In genomic region chr7:55774327-55775050, GRCh38 we compare ENCODE assay signal across 12 cellular contexts.
A peak's percentile ranks its signal among the peaks of the same experiment; 100 is the strongest.
DNase-seq lines count a peak whose midpoint lies in the region; ATAC-seq, FAIRE-seq and TF ChIP-seq lines count a peak whose summit lies in the region.
"Had no signal": no experiment of that assay in that cellular context is flagged by ENCODE, and none has a peak within 500 bp of the region (broad histone marks: within the 10 kb centered on the region; RNA-seq: fewer than 3 reads in every experiment).

No MANE protein-coding gene starts in this region.

- H2AFZ ChIP-seq in astrocyte (ENCODE audit: low read depth, low read length), result peak overlapping the region; percentile 63

- FAIRE-seq in astrocyte (lab: Jason Lieb, UNC), result no peak
- FAIRE-seq: H54 had no signal

- H3K9me3 ChIP-seq in astrocyte (ENCODE audit: insufficient read depth, low read depth, low read length) (no peaks in the 10 kb centered on the region), left lung (no peaks in the 10 kb centered on the region)
- no peaks in the 10 kb centered on the region for H3K9me3 ChIP-seq in CD4-positive, alpha-beta T cell (ENCODE audit: control insufficient read depth, low read length)

- H3K36me3 Mint-ChIP-seq in astrocyte (ENCODE audit: low read depth, unreplicated experiment), result peaks cover 2% of the 10 kb centered on the region
- peaks cover 18% of the 10 kb centered on the region for H3K36me3 Mint-ChIP-seq in CD4-positive, alpha-beta T cell (ENCODE audit: low read depth)
- peaks cover 21% of the 10 kb centered on the region for H3K36me3 Mint-ChIP-seq in activated T-cell treated with anti-CD3 and anti-CD28 coated beads, Interleukin-2, amount 50 U/mL, for 24 hours (ENCODE audit: low read depth)

- H3K27me3 ChIP-seq in astrocyte (ENCODE audit: insufficient read depth, low read length) (no peaks in the 10 kb centered on the region), left lung (no peaks in the 10 kb centered on the region)
- no peaks in the 10 kb centered on the region for H3K27me3 ChIP-seq in CD4-positive, alpha-beta T cell (ENCODE audit: control insufficient read depth, insufficient read depth, low read length)

- H4K20me1 ChIP-seq in astrocyte (ENCODE audit: insufficient read depth, low read length), result no peaks in the 10 kb centered on the region

- POLR2A ChIA-PET in CD4-positive, alpha-beta T cell (lab: Charles Lee), result no interaction called here

- H3K4me1 ChIP-seq in astrocyte (ENCODE audit: insufficient read depth, low read length), result no peaks in the 10 kb centered on the region
- no peaks in the 10 kb centered on the region for H3K4me1 ChIP-seq in left lung

- no peak overlapping the region for H3K27ac Mint-ChIP-seq in astrocyte (ENCODE audit: unreplicated experiment)
- no peak overlapping the region for H3K27ac Mint-ChIP-seq in CD4-positive, alpha-beta T cell
- H3K27ac Mint-ChIP-seq in activated T-cell treated with anti-CD3 and anti-CD28 coated beads, Interleukin-2, amount 50 U/mL, for 24 hours, result no peak overlapping the region
- H3K27ac Mint-ChIP-seq: B cell, IgD-negative memory B cell had no signal

- no peak overlapping the region for H3K9ac ChIP-seq in astrocyte (ENCODE audit: low read length)

- H3K4me2 ChIP-seq in astrocyte (ENCODE audit: low read length), result peak overlapping the region; percentile 39

- no peak overlapping the region for H3K4me3 ChIP-seq in astrocyte (ENCODE audit: insufficient read depth, low read depth, low read length)
- no peak overlapping the region for H3K4me3 ChIP-seq in left lung

- H3K9me3 Mint-ChIP-seq in astrocyte (ENCODE audit: unreplicated experiment), result peaks cover 3% of the 10 kb centered on the region
- H3K9me3 Mint-ChIP-seq in CD4-positive, alpha-beta T cell, result no peaks in the 10 kb centered on the region
- no peaks in the 10 kb centered on the region for H3K9me3 Mint-ChIP-seq in activated T-cell treated with anti-CD3 and anti-CD28 coated beads, Interleukin-2, amount 50 U/mL, for 24 hours

- H3K27me3 Mint-ChIP-seq in astrocyte (ENCODE audit: low read depth, unreplicated experiment), result no peaks in the 10 kb centered on the region
- no peaks in the 10 kb centered on the region for H3K27me3 Mint-ChIP-seq in CD4-positive, alpha-beta T cell
- no peaks in the 10 kb centered on the region for H3K27me3 Mint-ChIP-seq in activated T-cell treated with anti-CD3 and anti-CD28 coated beads, Interleukin-2, amount 50 U/mL, for 24 hours
- H3K27me3 Mint-ChIP-seq: B cell had no signal

- H3K36me3 ChIP-seq in astrocyte (ENCODE audit: insufficient read depth, low read length) (no peaks in the 10 kb centered on the region), left lung (no peaks in the 10 kb centered on the region)

- H3K27ac ChIP-seq in astrocyte (ENCODE audit: low read depth, low read length) (no peak overlapping the region), left lung (no peak overlapping the region)
- no peak overlapping the region for H3K27ac ChIP-seq in CD4-positive, alpha-beta T cell (ENCODE audit: low read depth, low read length)

- no peaks in the 10 kb centered on the region for H3K79me2 ChIP-seq in astrocyte (ENCODE audit: insufficient read depth, low read length)

- TF ChIP-seq CTCF in astrocyte (IDR thresholded peaks at IDR 0.05; ENCODE audit: insufficient read depth, low read depth, low read length) (no peak), left lung (IDR thresholded peaks at IDR 0.05) (no peak)
- TF ChIP-seq CTCF in CD4-positive, alpha-beta T cell (IDR thresholded peaks at IDR 0.05), result no peak

- peak; percentile 47 for ATAC-seq in left lung
- ATAC-seq in CD4-positive, alpha-beta T cell (ENCODE audit: poor library complexity), result no peak
- ATAC-seq: stimulated activated naive CD8-positive, alpha-beta T cell treated with anti-CD3 and anti-CD28 coated beads, Interleukin-15, Interleukin-2, amounts not matched to agents 100 U/mL and 50 U/mL, for 24 hours had no signal

- peak; percentile 62 for DNase-seq in DMS 273 treated with DMSO at 0.1 percent for 48 hours (lab: John Stamatoyannopoulos, UW)
- peak; percentile 68 for DNase-seq in NCI-H2081 treated with DMSO at 0.1 percent for 48 hours (lab: John Stamatoyannopoulos, UW)
- peak; percentile 1 for DNase-seq in astrocyte (ENCODE audit: low read depth)
- no peak for DNase-seq in left lung
- no peak for DNase-seq in CD4-positive, alpha-beta T cell
- no peak for DNase-seq in GM19238 (ENCODE audit: insufficient read length, low spot score)
- DNase-seq in GF-D8 (lab: John Stamatoyannopoulos, UW), result no peak
- no peak for DNase-seq in activated T-cell treated with anti-CD3 and anti-CD28 coated beads, Interleukin-2, amount 50 U/mL, for 24 hours
- DNase-seq: stimulated activated naive CD8-positive, alpha-beta T cell treated with anti-CD3 and anti-CD28 coated beads, Interleukin-15, Interleukin-2, amounts not matched to agents 100 U/mL and 50 U/mL, for 24 hours had no signal

- H3K4me1 Mint-ChIP-seq in astrocyte (ENCODE audit: low read depth, unreplicated experiment), result no peaks in the 10 kb centered on the region
- no peaks in the 10 kb centered on the region for H3K4me1 Mint-ChIP-seq in CD4-positive, alpha-beta T cell (ENCODE audit: low read depth)
- peaks cover 2% of the 10 kb centered on the region for H3K4me1 Mint-ChIP-seq in activated T-cell treated with anti-CD3 and anti-CD28 coated beads, Interleukin-2, amount 50 U/mL, for 24 hours (ENCODE audit: low read depth)
- H3K4me1 Mint-ChIP-seq: B cell, IgD-negative memory B cell had no signal

- no peak overlapping the region for H3K4me3 Mint-ChIP-seq in astrocyte (ENCODE audit: unreplicated experiment)
- no peak overlapping the region for H3K4me3 Mint-ChIP-seq in CD4-positive, alpha-beta T cell
- no peak overlapping the region for H3K4me3 Mint-ChIP-seq in activated T-cell treated with anti-CD3 and anti-CD28 coated beads, Interleukin-2, amount 50 U/mL, for 24 hours
- H3K4me3 Mint-ChIP-seq: B cell, IgD-negative memory B cell had no signal

- intact Hi-C loops in left lung (cut with DNase I), result no loop called here
- intact Hi-C loops in CD4-positive, alpha-beta T cell (cut with DNase I, micrococcal nuclease), result no loop called here

- CTCF ChIA-PET in CD4-positive, alpha-beta T cell (lab: Charles Lee), result no interaction called here

Comparison
In these comparisons a context has a peak if more than half of its experiments do, and no peak if none do; other contexts are left out.
1. DNase-seq: peak in DMS 273 treated with DMSO at 0.1 percent for 48 hours (single experiment), NCI-H2081 treated with DMSO at 0.1 percent for 48 hours (single experiment) and astrocyte (single experiment); none in left lung (0 of 2), CD4-positive, alpha-beta T cell (0 of 10), GM19238 (single experiment), GF-D8 (single experiment) and activated T-cell treated with anti-CD3 and anti-CD28 coated beads, Interleukin-2, amount 50 U/mL, for 24 hours (single experiment).